8 cellular contexts compared by ENCODE assay signal in genomic region chr20:3820048-3820900, GRCh38. TPM values are rescaled to one million over a fixed set of nuclear protein-coding genes. Genes with fewer than 3 reads are reported as not detected.
A peak's percentile ranks its signal among the peaks of the same experiment; 100 is the strongest.
DNase-seq lines count a peak whose midpoint lies in the region; ATAC-seq and TF ChIP-seq lines count a peak whose summit lies in the region.

Gene AP5S1, plus strand, starts transcription at chr20:3820547. Its CDS starts 1,571 bp downstream, at chr20:3822118.

- H3K27ac Mint-ChIP-seq in natural killer cell = peak within 1 kb of the TSS; percentile 97

- DNase-seq in ELF-1 (ENCODE audit: low read depth, low spot score) = peak; percentile 99
- DNase-seq in GOT3 (lab: John Stamatoyannopoulos, UW) = peak; percentile 97
- DNase-seq in RPMI8226 = peak; percentile 98
- peak; percentile 71 to 86 for DNase-seq in activated T-helper 1 cell treated with anti-CD3 and anti-CD28 coated beads, Interleukin-2, amount 50 U/mL, for 16 hours (ENCODE audit: low read depth in 1 of 2, low spot score in 1 of 2)
- peak; percentile 96 for DNase-seq in fibroblast of mammary gland (ENCODE audit: low read depth)
- DNase-seq in natural killer cell = peak; percentile 97
- peak; percentile 96 for DNase-seq in stimulated activated naive CD8-positive, alpha-beta T cell treated with anti-CD3 and anti-CD28 coated beads, Interleukin-15, Interleukin-2, amounts not matched to agents 100 U/mL and 50 U/mL, for 24 hours

- TF ChIP-seq CTCF in LNCAP (IDR thresholded peaks at IDR 0.05) (peak; percentile 100), fibroblast of mammary gland (conservative IDR thresholded peaks at IDR 0.05; ENCODE audit: control insufficient read depth, insufficient read depth, low read depth, low read length) (peak; percentile 44), natural killer cell (IDR thresholded peaks at IDR 0.05) (peak; percentile 97)

- peak; percentile 82 to 90 (median 85) for ATAC-seq in natural killer cell
- ATAC-seq in stimulated activated naive CD8-positive, alpha-beta T cell treated with anti-CD3 and anti-CD28 coated beads, Interleukin-15, Interleukin-2, amounts not matched to agents 100 U/mL and 50 U/mL, for 24 hours = peak; percentile 87

- peak within 1 kb of the TSS; percentile 89 for H3K4me3 Mint-ChIP-seq in natural killer cell

- intact Hi-C loops in natural killer cell (cut with micrococcal nuclease) = loop anchor here (1.0 to 2.0 kb wide), 6 partner anchors 9 to 52 kb away; partner anchors contain the start of gene MAVS

- no peaks in the 10 kb centered on the region for H3K9me3 Mint-ChIP-seq in natural killer cell

- no peaks in the 10 kb centered on the region for H3K27me3 Mint-ChIP-seq in natural killer cell (ENCODE audit: low read depth in 2 of 2)

- H3K4me3 ChIP-seq in fibroblast of mammary gland (ENCODE audit: control insufficient read depth, low read depth, low read length) = peak within 1 kb of the TSS; percentile 83

- peaks cover 43 to 61% of the 10 kb centered on the region in 2 donors for H3K4me1 Mint-ChIP-seq in natural killer cell

- no peaks in the 10 kb centered on the region for H3K36me3 Mint-ChIP-seq in natural killer cell

RNA-seq across cellular contexts. Expression of gene AP5S1, which starts in this region (rescaled TPM):
- total RNA-seq in natural killer cell = 10 to 100 TPM in 2 of 3 donors, 1 to 10 TPM in 1; 7.9 to 12.3 (median 12.1) TPM

Comparison
In these comparisons a context has a peak if more than half of its experiments do, and no peak if none do; other contexts are left out.
1. Peak in every context shown above with its lines: DNase-seq, ATAC-seq and H3K4me3 ChIP-seq.
2. CTCF ChIP-seq: peak in every context shown above with its lines; median percentile 100 in LNCAP; 97 in natural killer cell; 44 in fibroblast of mammary gland.